ENCODE assay signal across 17 cellular contexts in genomic region chr4:41512139-41512538, GRCh38. TPM values are rescaled to one million over a fixed set of nuclear protein-coding genes. Genes with fewer than 3 reads are reported as not detected.
"Had no signal": no experiment of that assay in that cellular context is flagged by ENCODE, and none has a peak within 500 bp of the region (broad histone marks: within the 10 kb centered on the region; RNA-seq: fewer than 3 reads in every experiment).

No MANE protein-coding gene starts in this region.

- H3K4me3 ChIP-seq: heart left ventricle, ovary, testis, uterus had no signal

- DNase-seq: activated B cell treated with CpG ODN at 0.5 μM for 24 hours; activated CD4-positive, alpha-beta T cell treated with anti-CD3 and anti-CD28 coated beads, Interleukin-2, amount 10 ng/mL, durations not matched to agents 24 days and 14 days; activated naive CD4-positive, alpha-beta T cell treated with anti-CD3 and anti-CD28 coated beads for 36 hours; activated T-cell treated with anti-CD3 and anti-CD28 coated beads for 4 hours; effector CD8-positive, alpha-beta T cell; heart left ventricle; left ventricle myocardium superior; ovary; stimulated activated CD4-positive, alpha-beta T cell treated with anti-CD3 and anti-CD28 coated beads, Interleukin-4, amount 100 ng/mL, for 1 hour; stimulated activated CD8-positive, alpha-beta memory T cell treated with anti-CD3 and anti-CD28 coated beads, Interleukin-4, amount 100 ng/mL, for 48 hours; stimulated activated naive CD8-positive, alpha-beta T cell treated with anti-CD3 and anti-CD28 coated beads, Interleukin-15, amount 100 ng/mL, for 72 hours; testis; uterus had no signal

- H3K36me3 ChIP-seq: heart left ventricle, ovary, uterus had no signal

- ATAC-seq: activated T-helper 17 cell treated with anti-CD3 and anti-CD28 coated beads, Interleukin-2, amount 50 U/mL, for 72 hours; heart left ventricle; left ventricle myocardium superior; stimulated activated naive CD8-positive, alpha-beta T cell treated with anti-CD3 and anti-CD28 coated beads, Interleukin-15, amount 100 ng/mL, for 72 hours had no signal

- H3K27ac ChIP-seq: ovary, testis, uterus had no signal

- H3K9me3 ChIP-seq: heart left ventricle, ovary, testis, uterus had no signal

- H3K4me1 ChIP-seq: testis, uterus had no signal

- FAIRE-seq: colon, frontal cortex had no signal

- H3K27me3 ChIP-seq: heart left ventricle, ovary, testis, uterus had no signal

RNA-seq across cellular contexts. Expression of gene LIMCH1, which starts 25.8 kb away (rescaled TPM):
- total RNA-seq: activated B cell treated with CpG ODN at 0.5 μM for 24 hours; activated CD4-positive, alpha-beta T cell treated with anti-CD3 and anti-CD28 coated beads, Interleukin-2, amount 10 ng/mL, durations not matched to agents 24 days and 14 days; activated CD8-positive, alpha-beta memory T cell treated with anti-CD3 and anti-CD28 coated beads for 36 hours; activated naive CD4-positive, alpha-beta T cell treated with anti-CD3 and anti-CD28 coated beads for 36 hours; activated T-helper 17 cell treated with anti-CD3 and anti-CD28 coated beads, Interleukin-2, amount 50 U/mL, for 72 hours had no signal
